Comparison of ENCODE assay signal across 18 cellular contexts in genomic region chr12:55470088-55470830, GRCh38. TPM values are rescaled to one million over a fixed set of nuclear protein-coding genes. Genes with fewer than 3 reads are reported as not detected.
DNase-seq lines count a peak whose midpoint lies in the region; ATAC-seq and TF ChIP-seq lines count a peak whose summit lies in the region.
"Had no signal": no experiment of that assay in that cellular context is flagged by ENCODE, and none has a peak within 500 bp of the region (broad histone marks: within the 10 kb centered on the region; RNA-seq: fewer than 3 reads in every experiment).

Gene OR6C70, minus strand, starts transcription at chr12:55470138. Its CDS starts 0 bp downstream, at chr12:55470138.

- 0 out of 2 replicates have a peak within 1 kb of the TSS, but pooled peaks have one; percentile 45 for H3K27ac Mint-ChIP-seq in GM23338

- H3K27ac ChIP-seq in GM23338 (ENCODE audit: low read depth): no peak within 1 kb of the TSS

- no peaks in the 10 kb centered on the region for H3F3A ChIP-seq in GM23338 (replicated peaks; ENCODE audit: low read depth)

- H4K20me1 ChIP-seq in GM23338 (replicated peaks; ENCODE audit: insufficient read depth): no peaks in the 10 kb centered on the region

- in situ Hi-C loops in G401 (cut with HindIII; ENCODE audit: low sequenced_read_pairs): no loop called here

- no peak within 1 kb of the TSS for H3K4me2 ChIP-seq in GM23338

- no peaks in the 10 kb centered on the region for H3K79me2 ChIP-seq in GM23338 (replicated peaks; ENCODE audit: insufficient read depth)

- H3K9me3 Mint-ChIP-seq in GM23338: no peaks in the 10 kb centered on the region

- DNase-seq in GM23338 (ENCODE audit: low spot score) (peak; percentile 6), RPMI7951 (ENCODE audit: low read depth) (peak; percentile 58), ecto neural progenitor cell (ENCODE audit: low spot score) (peak; percentile 58), G401 (ENCODE audit: low spot score) (no peak), NCI-H748 (lab: John Stamatoyannopoulos, UW; ENCODE audit: unreplicated experiment) (no peak), NCI-H1436 treated with DMSO at 0.1 percent for 48 hours (lab: John Stamatoyannopoulos, UW) (no peak)
- DNase-seq: C1 segment of cervical spinal cord, COR-L47, DMS153, KG1, MM.1S, NCI-H1105, NCI-H1930, NCI-H2171 treated with DMSO at 0.1 percent for 48 hours, NCI-H510A, SHP77 had no signal

- H3K4me3 ChIP-seq in GM23338: no peak within 1 kb of the TSS

- peaks cover 7% of the 10 kb centered on the region; the same call in 1 of the 2 replicates for H3K4me1 ChIP-seq in GM23338 (ENCODE audit: insufficient read depth)

- ATAC-seq in GM23338: peak; percentile 35; the same call in 1 of the 3 replicates
- ATAC-seq in GM21381 (IDR thresholded peaks at IDR 0.05; ENCODE audit: unreplicated experiment): no peak

- H3K4me3 Mint-ChIP-seq in GM23338: no peak within 1 kb of the TSS

- H3K36me3 Mint-ChIP-seq in GM23338 (ENCODE audit: low read depth): no peaks in the 10 kb centered on the region

- H2AFZ ChIP-seq in GM23338: peak within 1 kb of the TSS; percentile 44; the same call in 1 of the 2 replicates

- no peaks in the 10 kb centered on the region for H3K27me3 Mint-ChIP-seq in GM23338 (ENCODE audit: insufficient read depth, low read depth, poor library complexity)

- H3K9me2 ChIP-seq in GM23338 (ENCODE audit: insufficient read depth): no peaks in the 10 kb centered on the region

- no peak for TF ChIP-seq CTCF in GM23338 (conservative IDR thresholded peaks at IDR 0.05; ENCODE audit: low read depth in 2 of 2)

- H3K36me3 ChIP-seq in GM23338 (ENCODE audit: insufficient read depth): no peaks in the 10 kb centered on the region

- H3K4me1 Mint-ChIP-seq in GM23338: peaks cover 13% of the 10 kb centered on the region; the same call in 2 of the 3 replicates

- H3K27me3 ChIP-seq in GM23338 (ENCODE audit: insufficient read depth): no peaks in the 10 kb centered on the region

TF ChIP-seq in GM23338, 12 proteins besides CTCF, POLR2A, EP300 and RAD21:
- TF ChIP-seq ZNF331 (CRISPR knock-in tag; IDR thresholded peaks at IDR 0.05; ENCODE audit: low read depth): no peak
- TF ChIP-seq, protein P1, sequence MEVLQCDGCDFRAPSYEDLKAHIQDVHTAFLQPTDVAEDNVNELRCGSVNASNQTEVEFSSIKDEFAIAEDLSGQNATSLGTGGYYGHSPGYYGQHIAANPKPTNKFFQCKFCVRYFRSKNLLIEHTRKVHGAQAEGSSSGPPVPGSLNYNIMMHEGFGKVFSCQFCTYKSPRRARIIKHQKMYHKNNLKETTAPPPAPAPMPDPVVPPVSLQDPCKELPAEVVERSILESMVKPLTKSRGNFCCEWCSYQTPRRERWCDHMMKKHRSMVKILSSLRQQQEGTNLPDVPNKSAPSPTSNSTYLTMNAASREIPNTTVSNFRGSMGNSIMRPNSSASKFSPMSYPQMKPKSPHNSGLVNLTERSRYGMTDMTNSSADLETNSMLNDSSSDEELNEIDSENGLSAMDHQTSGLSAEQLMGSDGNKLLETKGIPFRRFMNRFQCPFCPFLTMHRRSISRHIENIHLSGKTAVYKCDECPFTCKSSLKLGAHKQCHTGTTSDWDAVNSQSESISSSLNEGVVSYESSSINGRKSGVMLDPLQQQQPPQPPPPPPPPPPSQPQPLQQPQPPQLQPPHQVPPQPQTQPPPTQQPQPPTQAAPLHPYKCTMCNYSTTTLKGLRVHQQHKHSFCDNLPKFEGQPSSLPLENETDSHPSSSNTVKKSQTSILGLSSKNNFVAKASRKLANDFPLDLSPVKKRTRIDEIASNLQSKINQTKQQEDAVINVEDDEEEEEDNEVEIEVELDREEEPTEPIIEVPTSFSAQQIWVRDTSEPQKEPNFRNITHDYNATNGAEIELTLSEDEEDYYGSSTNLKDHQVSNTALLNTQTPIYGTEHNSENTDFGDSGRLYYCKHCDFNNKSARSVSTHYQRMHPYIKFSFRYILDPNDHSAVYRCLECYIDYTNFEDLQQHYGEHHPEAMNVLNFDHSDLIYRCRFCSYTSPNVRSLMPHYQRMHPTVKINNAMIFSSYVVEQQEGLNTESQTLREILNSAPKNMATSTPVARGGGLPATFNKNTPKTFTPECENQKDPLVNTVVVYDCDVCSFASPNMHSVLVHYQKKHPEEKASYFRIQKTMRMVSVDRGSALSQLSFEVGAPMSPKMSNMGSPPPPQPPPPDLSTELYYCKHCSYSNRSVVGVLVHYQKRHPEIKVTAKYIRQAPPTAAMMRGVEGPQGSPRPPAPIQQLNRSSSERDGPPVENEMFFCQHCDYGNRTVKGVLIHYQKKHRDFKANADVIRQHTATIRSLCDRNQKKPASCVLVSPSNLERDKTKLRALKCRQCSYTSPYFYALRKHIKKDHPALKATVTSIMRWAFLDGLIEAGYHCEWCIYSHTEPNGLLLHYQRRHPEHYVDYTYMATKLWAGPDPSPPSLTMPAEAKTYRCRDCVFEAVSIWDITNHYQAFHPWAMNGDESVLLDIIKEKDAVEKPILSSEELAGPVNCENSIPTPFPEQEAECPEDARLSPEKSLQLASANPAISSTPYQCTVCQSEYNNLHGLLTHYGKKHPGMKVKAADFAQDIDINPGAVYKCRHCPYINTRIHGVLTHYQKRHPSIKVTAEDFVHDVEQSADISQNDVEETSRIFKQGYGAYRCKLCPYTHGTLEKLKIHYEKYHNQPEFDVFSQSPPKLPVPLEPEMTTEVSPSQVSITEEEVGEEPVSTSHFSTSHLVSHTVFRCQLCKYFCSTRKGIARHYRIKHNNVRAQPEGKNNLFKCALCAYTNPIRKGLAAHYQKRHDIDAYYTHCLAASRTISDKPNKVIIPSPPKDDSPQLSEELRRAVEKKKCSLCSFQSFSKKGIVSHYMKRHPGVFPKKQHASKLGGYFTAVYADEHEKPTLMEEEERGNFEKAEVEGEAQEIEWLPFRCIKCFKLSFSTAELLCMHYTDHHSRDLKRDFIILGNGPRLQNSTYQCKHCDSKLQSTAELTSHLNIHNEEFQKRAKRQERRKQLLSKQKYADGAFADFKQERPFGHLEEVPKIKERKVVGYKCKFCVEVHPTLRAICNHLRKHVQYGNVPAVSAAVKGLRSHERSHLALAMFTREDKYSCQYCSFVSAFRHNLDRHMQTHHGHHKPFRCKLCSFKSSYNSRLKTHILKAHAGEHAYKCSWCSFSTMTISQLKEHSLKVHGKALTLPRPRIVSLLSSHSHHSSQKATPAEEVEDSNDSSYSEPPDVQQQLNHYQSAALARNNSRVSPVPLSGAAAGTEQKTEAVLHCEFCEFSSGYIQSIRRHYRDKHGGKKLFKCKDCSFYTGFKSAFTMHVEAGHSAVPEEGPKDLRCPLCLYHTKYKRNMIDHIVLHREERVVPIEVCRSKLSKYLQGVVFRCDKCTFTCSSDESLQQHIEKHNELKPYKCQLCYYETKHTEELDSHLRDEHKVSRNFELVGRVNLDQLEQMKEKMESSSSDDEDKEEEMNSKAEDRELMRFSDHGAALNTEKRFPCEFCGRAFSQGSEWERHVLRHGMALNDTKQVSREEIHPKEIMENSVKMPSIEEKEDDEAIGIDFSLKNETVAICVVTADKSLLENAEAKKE (CRISPR knock-in tag; IDR thresholded peaks at IDR 0.05): no peak

RNA-seq across cellular contexts. Expression of gene OR6C70, which starts in this region (rescaled TPM):
- not detected in 2 replicates for total RNA-seq in GM23338 (2014; rRNA removed; shearing (Covaris generic))
- not detected in 2 replicates for polyA plus RNA-seq in GM23338 (2016; fragmentation: Nextera tagmentation; extraction: Ambion mirVana)
- not detected in 2 replicates for total RNA-seq in RPMI7951 (2014; rRNA removed; shearing (Covaris generic))
- total RNA-seq in G401 (2014; rRNA removed; shearing (Covaris generic)): not detected in 2 replicates
- total RNA-seq: T-helper 2 cell treated with Interferon-gamma antibody and Interleukin-4, amounts not matched to agents 100 ng/mL and 5 ng/mL, for 36 hours had no signal

Comparison
In these comparisons a context has a peak if more than half of its experiments do, and no peak if none do; other contexts are left out.
1. Peak in DNase-seq and ATAC-seq in GM23338; RNA of the gene not detected or under 1 TPM.
2. Peak in DNase-seq in RPMI7951; RNA of the gene not detected or under 1 TPM.